Comparison of ENCODE assay signal across 1 cellular context in genomic region chr11:45848654-45849081, GRCh38.
TF ChIP-seq lines count a peak whose summit lies in the region.

No MANE protein-coding gene starts in this region.

TF ChIP-seq in HepG2, 621 proteins besides CTCF, POLR2A, EP300 and RAD21 (continued from another document and continues in another):
- TF ChIP-seq CEBPZ (IDR thresholded peaks at IDR 0.05; ENCODE audit: low read length) (no peak), ZNF530 (CRISPR knock-in tag; IDR thresholded peaks at IDR 0.05; ENCODE audit: low read depth) (no peak), NFKB2 (CRISPR knock-in tag; IDR thresholded peaks at IDR 0.05; ENCODE audit: borderline replicate concordance) (no peak), ZFP36L2 (CRISPR knock-in tag; IDR thresholded peaks at IDR 0.05) (no peak), KDM5A (IDR thresholded peaks at IDR 0.05; ENCODE audit: borderline replicate concordance, low read length) (no peak), THYN1 (CRISPR knock-in tag; IDR thresholded peaks at IDR 0.05; ENCODE audit: borderline replicate concordance, low read depth) (no peak), FOXA1 (IDR thresholded peaks at IDR 0.05) (no peak), FOXA1 (CRISPR knock-in tag; IDR thresholded peaks at IDR 0.05) (0 out of 2 replicates have a peak, but pooled peaks have one; percentile 40), ZNF788 (CRISPR knock-in tag; IDR thresholded peaks at IDR 0.05; ENCODE audit: borderline replicate concordance) (no peak), ZBTB8A (CRISPR knock-in tag; IDR thresholded peaks at IDR 0.05; ENCODE audit: borderline replicate concordance, low read depth) (no peak), GPN1 (CRISPR knock-in tag; IDR thresholded peaks at IDR 0.05; ENCODE audit: borderline replicate concordance) (no peak), ZBTB1 (CRISPR knock-in tag; IDR thresholded peaks at IDR 0.05; ENCODE audit: borderline replicate concordance) (no peak), ONECUT2 (CRISPR knock-in tag; IDR thresholded peaks at IDR 0.05) (peak; percentile 28; the same call in 1 of the 2 replicates), ZNF616 (CRISPR knock-in tag; IDR thresholded peaks at IDR 0.05; ENCODE audit: low read depth) (no peak), KLF11 (CRISPR knock-in tag; IDR thresholded peaks at IDR 0.05) (no peak), NR2F2 (IDR thresholded peaks at IDR 0.05; ENCODE audit: borderline replicate concordance, low read depth) (no peak), ZNF792 (CRISPR knock-in tag; IDR thresholded peaks at IDR 0.05) (no peak), IKZF5 (CRISPR knock-in tag; IDR thresholded peaks at IDR 0.05) (0 out of 2 replicates have a peak, but pooled peaks have one; percentile 49), MLXIP (CRISPR knock-in tag; IDR thresholded peaks at IDR 0.05; ENCODE audit: borderline replicate concordance) (no peak), SP4 (CRISPR knock-in tag; IDR thresholded peaks at IDR 0.05) (no peak), NFKBIZ (CRISPR knock-in tag; IDR thresholded peaks at IDR 0.05) (no peak), USF2 (IDR thresholded peaks at IDR 0.05; ENCODE audit: low read depth, low read length) (no peak), USF2 (CRISPR knock-in tag; IDR thresholded peaks at IDR 0.05; ENCODE audit: borderline replicate concordance) (no peak), ZNF761 (CRISPR knock-in tag; conservative IDR thresholded peaks at IDR 0.05) (no peak), ZBTB44 (CRISPR knock-in tag; IDR thresholded peaks at IDR 0.05) (no peak), ZNF124 (CRISPR knock-in tag; IDR thresholded peaks at IDR 0.05) (no peak), KDM6A (CRISPR knock-in tag; IDR thresholded peaks at IDR 0.05; ENCODE audit: low read depth) (no peak), RARA (CRISPR knock-in tag; IDR thresholded peaks at IDR 0.05) (peak; percentile 55), NCOR1 (IDR thresholded peaks at IDR 0.05; ENCODE audit: borderline replicate concordance, low read length) (no peak), NFAT5 (CRISPR knock-in tag; IDR thresholded peaks at IDR 0.05) (no peak), THAP7 (CRISPR knock-in tag; IDR thresholded peaks at IDR 0.05) (no peak), TARDBP (CRISPR knock-in tag; IDR thresholded peaks at IDR 0.05) (no peak), ZNF768 (CRISPR knock-in tag; IDR thresholded peaks at IDR 0.05) (no peak), ISL2 (CRISPR knock-in tag; IDR thresholded peaks at IDR 0.05) (no peak; the same call in 1 of the 2 replicates), ZKSCAN1 (IDR thresholded peaks at IDR 0.05; ENCODE audit: low read length) (0 out of 2 replicates have a peak, but pooled peaks have one; percentile 45), ZNF441 (CRISPR knock-in tag; IDR thresholded peaks at IDR 0.05; ENCODE audit: borderline replicate concordance) (no peak), ZNF720 (CRISPR knock-in tag; IDR thresholded peaks at IDR 0.05) (no peak), RFXANK (CRISPR knock-in tag; IDR thresholded peaks at IDR 0.05) (no peak), ZNF709 (CRISPR knock-in tag; IDR thresholded peaks at IDR 0.05) (no peak), FOXA3 (CRISPR knock-in tag; IDR thresholded peaks at IDR 0.05) (0 out of 2 replicates have a peak, but pooled peaks have one; percentile 31), TCF7L2 (IDR thresholded peaks at IDR 0.05; ENCODE audit: low read depth, low read length) (no peak), ZNF572 (CRISPR knock-in tag; IDR thresholded peaks at IDR 0.05) (no peak), ERF (CRISPR knock-in tag; IDR thresholded peaks at IDR 0.05) (no peak), ZNF740 (CRISPR knock-in tag; IDR thresholded peaks at IDR 0.05) (no peak), ATF7 (IDR thresholded peaks at IDR 0.05) (no peak), ATF7 (CRISPR knock-in tag; IDR thresholded peaks at IDR 0.05) (no peak), ZNF670 (CRISPR knock-in tag; IDR thresholded peaks at IDR 0.05; ENCODE audit: borderline replicate concordance) (peak; percentile 44; the same call in 1 of the 2 replicates), RXRB (CRISPR knock-in tag; IDR thresholded peaks at IDR 0.05; ENCODE audit: borderline replicate concordance) (peak; percentile 42), IKZF1 (IDR thresholded peaks at IDR 0.05) (no peak), STAG1 (CRISPR knock-in tag; IDR thresholded peaks at IDR 0.05) (no peak), ZNF232 (CRISPR knock-in tag; IDR thresholded peaks at IDR 0.05; ENCODE audit: borderline replicate concordance) (no peak)
- TF ChIP-seq, protein P1, sequence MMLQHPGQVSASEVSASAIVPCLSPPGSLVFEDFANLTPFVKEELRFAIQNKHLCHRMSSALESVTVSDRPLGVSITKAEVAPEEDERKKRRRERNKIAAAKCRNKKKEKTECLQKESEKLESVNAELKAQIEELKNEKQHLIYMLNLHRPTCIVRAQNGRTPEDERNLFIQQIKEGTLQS (CRISPR knock-in tag; IDR thresholded peaks at IDR 0.05) = no peak
